ENCODE assay signal across 17 cellular contexts in the genomic region with DNA sequence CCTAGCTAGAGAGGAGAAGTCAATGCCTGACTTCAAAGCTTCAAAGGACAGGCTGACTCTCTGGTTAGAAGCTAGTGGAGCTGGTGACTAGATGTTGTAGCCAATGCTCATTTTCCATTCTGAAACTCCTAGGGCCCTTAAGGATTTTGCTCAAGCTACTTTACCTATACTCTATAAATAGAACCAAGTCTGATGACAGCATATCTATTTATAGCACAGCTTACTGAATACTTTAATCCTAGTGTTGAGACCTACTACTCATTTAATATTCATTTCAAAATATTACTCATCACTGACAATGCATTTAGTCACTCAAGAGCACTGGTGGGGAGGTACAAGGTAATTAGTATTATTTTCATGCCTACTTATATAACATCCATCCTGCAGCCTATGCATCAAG.
DNase-seq lines count a peak whose midpoint lies in the region; ATAC-seq and TF ChIP-seq lines count a peak whose summit lies in the region.
"Had no signal": no experiment of that assay in that cellular context is flagged by ENCODE, and none has a peak within 500 bp of the region (broad histone marks: within the 10 kb centered on the region; RNA-seq: fewer than 3 reads in every experiment).

No MANE protein-coding gene starts in this region.

- H3K4me1 ChIP-seq in HEK293 (ENCODE audit: control insufficient read depth, insufficient read depth, low read length) (no peaks in the 10 kb centered on the region; the same call in 1 of the 2 replicates), foreskin keratinocyte (no peaks in the 10 kb centered on the region)

- H3K4me1 Mint-ChIP-seq in activated CD8-positive, alpha-beta T cell treated with anti-CD3 and anti-CD28 coated beads for 36 hours (ENCODE audit: low read depth): peaks cover 2% of the 10 kb centered on the region
- H3K4me1 Mint-ChIP-seq in activated CD8-positive, alpha-beta T cell treated with anti-CD3 and anti-CD28 coated beads, Interleukin-2, amount 10 ng/mL, durations not matched to agents 7 days and 5 days (ENCODE audit: low read depth): no peaks in the 10 kb centered on the region
- H3K4me1 Mint-ChIP-seq: B cell, GM23338 had no signal

- no peak overlapping the region for H3K4me3 ChIP-seq in HEK293 (ENCODE audit: low read depth, low read length)
- H3K4me3 ChIP-seq: GM23338 had no signal

- no peak overlapping the region for H3K27ac Mint-ChIP-seq in activated CD8-positive, alpha-beta T cell treated with anti-CD3 and anti-CD28 coated beads for 36 hours
- H3K27ac Mint-ChIP-seq in activated CD8-positive, alpha-beta T cell treated with anti-CD3 and anti-CD28 coated beads, Interleukin-2, amount 10 ng/mL, durations not matched to agents 7 days and 5 days: no peak overlapping the region
- H3K27ac Mint-ChIP-seq: B cell; CD4-positive, alpha-beta T cell; GM23338 had no signal

- no peaks in the 10 kb centered on the region for H3K9me3 ChIP-seq in HEK293 (ENCODE audit: control insufficient read depth, insufficient read depth, low read depth, low read length)

- POLR2A ChIA-PET in activated CD8-positive, alpha-beta T cell treated with anti-CD3 and anti-CD28 coated beads for 36 hours (lab: Charles Lee): interaction anchor here (0.5 to 1.0 kb wide), 2 partner anchors 22 to 81 kb away, joined by 3 read pairs; no protein-coding TSS in a partner anchor
- POLR2A ChIA-PET in activated CD8-positive, alpha-beta T cell treated with anti-CD3 and anti-CD28 coated beads, Interleukin-2, amount 10 ng/mL, durations not matched to agents 7 days and 5 days (lab: Charles Lee): no interaction called here
- POLR2A ChIA-PET in HEK293 (lab: Yijun Ruan, JAX): no interaction called here

- CTCF ChIA-PET in activated CD8-positive, alpha-beta T cell treated with anti-CD3 and anti-CD28 coated beads for 36 hours (lab: Charles Lee): no interaction called here
- CTCF ChIA-PET in activated CD8-positive, alpha-beta T cell treated with anti-CD3 and anti-CD28 coated beads, Interleukin-2, amount 10 ng/mL, durations not matched to agents 7 days and 5 days (lab: Charles Lee): interaction anchor here (1.0 to 1.3 kb wide), 2 partner anchors 13 to 211 kb away, joined by 3 read pairs; no protein-coding TSS in a partner anchor
- CTCF ChIA-PET in HEK293 (lab: Yijun Ruan, JAX): interaction anchor here (0.6 kb wide), 1 partner anchor 1208 kb away, joined by 6 read pairs; no protein-coding TSS in a partner anchor

- H3K27me3 Mint-ChIP-seq in activated CD8-positive, alpha-beta T cell treated with anti-CD3 and anti-CD28 coated beads for 36 hours: peaks cover 15% of the 10 kb centered on the region
- peaks cover 9% of the 10 kb centered on the region for H3K27me3 Mint-ChIP-seq in activated CD8-positive, alpha-beta T cell treated with anti-CD3 and anti-CD28 coated beads, Interleukin-2, amount 10 ng/mL, durations not matched to agents 7 days and 5 days (ENCODE audit: low read depth)

- H3K9me3 Mint-ChIP-seq in activated CD8-positive, alpha-beta T cell treated with anti-CD3 and anti-CD28 coated beads for 36 hours: peaks cover 4% of the 10 kb centered on the region
- H3K9me3 Mint-ChIP-seq in activated CD8-positive, alpha-beta T cell treated with anti-CD3 and anti-CD28 coated beads, Interleukin-2, amount 10 ng/mL, durations not matched to agents 7 days and 5 days (ENCODE audit: insufficient read depth): no peaks in the 10 kb centered on the region

- peak; percentile 37 for ATAC-seq in activated CD8-positive, alpha-beta T cell treated with anti-CD3 and anti-CD28 coated beads for 36 hours
- no peak for ATAC-seq in activated CD8-positive, alpha-beta T cell treated with anti-CD3 and anti-CD28 coated beads, Interleukin-2, amount 10 ng/mL, durations not matched to agents 7 days and 5 days
- ATAC-seq in foreskin keratinocyte: peak; percentile 32
- ATAC-seq: GM23338 had no signal

- peaks cover 2% of the 10 kb centered on the region for H3K27me3 ChIP-seq in foreskin keratinocyte

- no peaks in the 10 kb centered on the region for H3K36me3 Mint-ChIP-seq in activated CD8-positive, alpha-beta T cell treated with anti-CD3 and anti-CD28 coated beads for 36 hours (ENCODE audit: low read depth)
- H3K36me3 Mint-ChIP-seq in activated CD8-positive, alpha-beta T cell treated with anti-CD3 and anti-CD28 coated beads, Interleukin-2, amount 10 ng/mL, durations not matched to agents 7 days and 5 days (ENCODE audit: low read depth): no peaks in the 10 kb centered on the region

- H3K4me3 Mint-ChIP-seq in activated CD8-positive, alpha-beta T cell treated with anti-CD3 and anti-CD28 coated beads for 36 hours: no peak overlapping the region
- H3K4me3 Mint-ChIP-seq in activated CD8-positive, alpha-beta T cell treated with anti-CD3 and anti-CD28 coated beads, Interleukin-2, amount 10 ng/mL, durations not matched to agents 7 days and 5 days: no peak overlapping the region
- H3K4me3 Mint-ChIP-seq: B cell; CD4-positive, alpha-beta T cell; GM23338 had no signal

- H3K36me3 ChIP-seq in HEK293 (ENCODE audit: control insufficient read depth in 2 of 2, insufficient read depth in 1 of 2, low read length in 2 of 2): no peaks in the 10 kb centered on the region

- intact Hi-C loops in activated CD8-positive, alpha-beta T cell treated with anti-CD3 and anti-CD28 coated beads for 36 hours (cut with micrococcal nuclease): no loop called here

- DNase-seq in activated CD8-positive, alpha-beta T cell treated with anti-CD3 and anti-CD28 coated beads for 36 hours: no peak
- no peak for DNase-seq in activated CD8-positive, alpha-beta T cell treated with anti-CD3 and anti-CD28 coated beads, Interleukin-2, amount 10 ng/mL, durations not matched to agents 7 days and 5 days
- DNase-seq in RKO (ENCODE audit: low spot score) (peak; percentile 33), foreskin keratinocyte (no peak), KG1 (lab: John Stamatoyannopoulos, UW) (no peak), T-helper 9 cell (no peak), NCI-H345 (lab: John Stamatoyannopoulos, UW) (no peak)
- DNase-seq: C1 segment of cervical spinal cord; Calu3; CD4-positive, alpha-beta T cell; DMS 273 treated with DMSO at 0.1 percent for 48 hours; DND-41; GDM1; H7 had no signal

- no peak for TF ChIP-seq CTCF in activated CD8-positive, alpha-beta T cell treated with anti-CD3 and anti-CD28 coated beads for 36 hours (IDR thresholded peaks at IDR 0.05)
- no peak for TF ChIP-seq CTCF in HEK293 (tag by site-specific recombination; IDR thresholded peaks at IDR 0.05)
- no peak for TF ChIP-seq CTCF in foreskin keratinocyte (conservative IDR thresholded peaks at IDR 0.05)

- H3K27ac ChIP-seq in HEK293 (ENCODE audit: extremely low read depth, low read depth, low read length) (no peak overlapping the region), foreskin keratinocyte (no peak overlapping the region)

TF ChIP-seq in HEK293, 187 proteins besides CTCF, POLR2A, EP300 and RAD21:
- TF ChIP-seq, protein P1, sequence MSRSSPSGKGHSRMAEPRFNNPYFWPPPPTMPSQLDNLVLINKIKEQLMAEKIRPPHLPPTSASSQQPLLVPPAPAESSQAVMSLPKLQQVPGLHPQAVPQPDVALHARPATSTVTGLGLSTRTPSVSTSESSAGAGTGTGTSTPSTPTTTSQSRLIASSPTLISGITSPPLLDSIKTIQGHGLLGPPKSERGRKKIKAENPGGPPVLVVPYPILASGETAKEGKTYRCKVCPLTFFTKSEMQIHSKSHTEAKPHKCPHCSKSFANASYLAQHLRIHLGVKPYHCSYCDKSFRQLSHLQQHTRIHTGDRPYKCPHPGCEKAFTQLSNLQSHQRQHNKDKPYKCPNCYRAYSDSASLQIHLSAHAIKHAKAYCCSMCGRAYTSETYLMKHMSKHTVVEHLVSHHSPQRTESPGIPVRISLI (tag by site-specific recombination; IDR thresholded peaks at IDR 0.05): no peak
- peak; percentile 61 for TF ChIP-seq SETDB1 (IDR thresholded peaks at IDR 0.05; ENCODE audit: insufficient read length, low read length)
